ENCODE assay signal across 17 cellular contexts in genomic region chr12:123071401-123072304, GRCh38.
DNase-seq lines count a peak whose midpoint lies in the region; ATAC-seq and TF ChIP-seq lines count a peak whose summit lies in the region.
"Had no signal": no experiment of that assay in that cellular context is flagged by ENCODE, and none has a peak within 500 bp of the region (broad histone marks: within the 10 kb centered on the region; RNA-seq: fewer than 3 reads in every experiment).

No MANE protein-coding gene starts in this region.

- no peak overlapping the region for H2BK120ac ChIP-seq in mesenchymal stem cell (ENCODE audit: low read depth, low read length)

- H3K9ac ChIP-seq in rectal smooth muscle tissue (ENCODE audit: low read length) (no peak overlapping the region), mesenchymal stem cell (ENCODE audit: low read length) (no peak overlapping the region)

- H3K4me1 ChIP-seq in CD4-positive, CD25-positive, alpha-beta regulatory T cell (ENCODE audit: control insufficient read depth, insufficient read depth, low read length, poor library complexity, severe bottlenecking) = peaks cover 46% of the 10 kb centered on the region
- H3K4me1 ChIP-seq in right atrium auricular region = peaks cover 0 to 78% of the 10 kb centered on the region in 2 donors
- H3K4me1 ChIP-seq in rectal smooth muscle tissue (ENCODE audit: control insufficient read depth, insufficient read depth, low read length) = peaks cover 41% of the 10 kb centered on the region
- peaks cover 19% of the 10 kb centered on the region for H3K4me1 ChIP-seq in mesenchymal stem cell (ENCODE audit: control insufficient read depth, insufficient read depth, low read depth, low read length)

- H3K18ac ChIP-seq in mesenchymal stem cell (ENCODE audit: low read depth in 1 of 2, low read length in 2 of 2) = peak overlapping the region in 1 of 2 experiments; percentile 7

- H3K27me3 ChIP-seq in CD4-positive, CD25-positive, alpha-beta regulatory T cell (ENCODE audit: control insufficient read depth, insufficient read depth, low read length) = no peaks in the 10 kb centered on the region
- H3K27me3 ChIP-seq in right atrium auricular region (no peaks in the 10 kb centered on the region), rectal smooth muscle tissue (ENCODE audit: control insufficient read depth, insufficient read depth, low read length) (no peaks in the 10 kb centered on the region), mesenchymal stem cell (ENCODE audit: control insufficient read depth in 1 of 2, insufficient read depth in 1 of 2, low read length in 2 of 2) (no peaks in the 10 kb centered on the region)

- H4K91ac ChIP-seq in mesenchymal stem cell (ENCODE audit: low read length) = no peak overlapping the region

- H3K36me3 Mint-ChIP-seq in CD4-positive, CD25-positive, alpha-beta regulatory T cell = no peaks in the 10 kb centered on the region
- H3K36me3 Mint-ChIP-seq: naive B cell had no signal

- peaks cover 4% of the 10 kb centered on the region for H3K27me3 Mint-ChIP-seq in CD4-positive, CD25-positive, alpha-beta regulatory T cell
- H3K27me3 Mint-ChIP-seq: naive B cell had no signal

- 96% methylated on average over 17 of the region's 18 CpGs for WGBS in mesenchymal stem cell

- no peak overlapping the region for H2AFZ ChIP-seq in mesenchymal stem cell (ENCODE audit: low read depth, low read length)

- no peaks in the 10 kb centered on the region for H3K36me3 ChIP-seq in CD4-positive, CD25-positive, alpha-beta regulatory T cell (ENCODE audit: control insufficient read depth, insufficient read depth, low read length)
- H3K36me3 ChIP-seq in right atrium auricular region = no peaks in the 10 kb centered on the region
- H3K36me3 ChIP-seq in rectal smooth muscle tissue (ENCODE audit: control insufficient read depth, insufficient read depth, low read length) = no peaks in the 10 kb centered on the region
- H3K36me3 ChIP-seq in mesenchymal stem cell (ENCODE audit: control insufficient read depth in 1 of 2, insufficient read depth in 2 of 2, low read depth in 1 of 2, low read length in 2 of 2) = no peaks in the 10 kb centered on the region

- H3K79me1 ChIP-seq in mesenchymal stem cell (replicated peaks; ENCODE audit: low read length, poor library complexity, severe bottlenecking) = peaks cover 32% of the 10 kb centered on the region

- H3K9me3 ChIP-seq in CD4-positive, CD25-positive, alpha-beta regulatory T cell (ENCODE audit: control insufficient read depth in 2 of 2, low read length in 2 of 2) = no peaks in the 10 kb centered on the region
- H3K9me3 ChIP-seq in right atrium auricular region (no peaks in the 10 kb centered on the region), mesenchymal stem cell (ENCODE audit: control insufficient read depth, low read length) (no peaks in the 10 kb centered on the region)

- no peak overlapping the region for H3K4ac ChIP-seq in mesenchymal stem cell (ENCODE audit: low read depth in 1 of 2, low read length in 2 of 2)

- H3K4me3 ChIP-seq in CD4-positive, CD25-positive, alpha-beta regulatory T cell (ENCODE audit: low read depth, low read length) = no peak overlapping the region
- no peak overlapping the region for H3K4me3 ChIP-seq in right atrium auricular region
- H3K4me3 ChIP-seq in rectal smooth muscle tissue (ENCODE audit: low read length) = no peak overlapping the region
- no peak overlapping the region for H3K4me3 ChIP-seq in mesenchymal stem cell (ENCODE audit: insufficient read depth in 1 of 2, low read depth in 1 of 2, low read length in 2 of 2)

- no peak overlapping the region for H2AK5ac ChIP-seq in mesenchymal stem cell (ENCODE audit: low read length, severe bottlenecking)

- H3K4me3 Mint-ChIP-seq in CD4-positive, CD25-positive, alpha-beta regulatory T cell = peak overlapping the region in 3 of 4 donors; percentile 12 to 61 (median 19)
- H3K4me3 Mint-ChIP-seq: naive B cell had no signal

- no peak overlapping the region for H3K23ac ChIP-seq in mesenchymal stem cell (ENCODE audit: low read length in 2 of 2)

- no peak overlapping the region for H4K8ac ChIP-seq in mesenchymal stem cell (ENCODE audit: low read length)

- no peak overlapping the region for H2BK5ac ChIP-seq in mesenchymal stem cell (ENCODE audit: low read depth, low read length, poor library complexity, severe bottlenecking)

- no peak overlapping the region for H3K4me2 ChIP-seq in mesenchymal stem cell (ENCODE audit: low read length, poor library complexity, severe bottlenecking)

- TF ChIP-seq CTCF in right atrium auricular region (IDR thresholded peaks at IDR 0.05) = no peak

- H2BK15ac ChIP-seq in mesenchymal stem cell (ENCODE audit: low read depth, poor library complexity, severe bottlenecking) = no peak overlapping the region

- H3K27ac Mint-ChIP-seq in CD4-positive, CD25-positive, alpha-beta regulatory T cell = peak overlapping the region in 1 of 3 donors; percentile 44

- no peak for ATAC-seq in CD4-positive, CD25-positive, alpha-beta regulatory T cell (ENCODE audit: low read depth in 2 of 2)
- ATAC-seq: Panc1 had no signal

- no peak overlapping the region for H2BK12ac ChIP-seq in mesenchymal stem cell (ENCODE audit: low read length in 2 of 2)

- no peak for DNase-seq in CD4-positive, CD25-positive, alpha-beta regulatory T cell
- DNase-seq in NCI-H345 treated with DMSO at 0.1 percent for 48 hours (lab: John Stamatoyannopoulos, UW; ENCODE audit: unreplicated experiment) (peak; percentile 86), right atrium auricular region (ENCODE audit: low spot score) (peak; percentile 76), mesenchymal stem cell (no peak), NAMALWA (ENCODE audit: low spot score) (no peak), hepatic stellate cell (ENCODE audit: low spot score) (no peak), iPS-NIHi7 (ENCODE audit: extremely low spot score) (no peak)
- DNase-seq: activated naive CD4-positive, alpha-beta T cell; effector CD8-positive, alpha-beta T cell; HCEC 1CT; kidney; naive B cell; NCI-H446 treated with DMSO at 0.1 percent for 48 hours; stimulated activated CD4-positive, alpha-beta T cell treated with anti-CD3 and anti-CD28 coated beads, Interleukin-12 subunit alpha, Interleukin-12 subunit beta, amount 100 ng/mL, for 4 hours had no signal

- peaks cover 5 to 84% (median 36%) of the 10 kb centered on the region in 4 donors for H3K4me1 Mint-ChIP-seq in CD4-positive, CD25-positive, alpha-beta regulatory T cell

- H3K14ac ChIP-seq in mesenchymal stem cell (ENCODE audit: low read length in 2 of 2) = no peak overlapping the region

- no peaks in the 10 kb centered on the region for H3K9me3 Mint-ChIP-seq in CD4-positive, CD25-positive, alpha-beta regulatory T cell
- H3K9me3 Mint-ChIP-seq: naive B cell had no signal

- no peak overlapping the region for H3K27ac ChIP-seq in CD4-positive, CD25-positive, alpha-beta regulatory T cell (ENCODE audit: insufficient read depth, low read length, poor library complexity, severe bottlenecking)
- H3K27ac ChIP-seq in right atrium auricular region (peak overlapping the region; percentile 86 to 88), rectal smooth muscle tissue (ENCODE audit: low read depth, low read length) (peak overlapping the region; percentile 56), mesenchymal stem cell (ENCODE audit: low read length, poor library complexity, severe bottlenecking) (no peak overlapping the region)
- H3K27ac ChIP-seq: VCaP had no signal

Comparison
In these comparisons a context has a peak if more than half of its experiments do, and no peak if none do; other contexts are left out.
1. DNase-seq: peak in NCI-H345 treated with DMSO at 0.1 percent for 48 hours (single experiment) and right atrium auricular region (single experiment); none in CD4-positive, CD25-positive, alpha-beta regulatory T cell (0 of 3), mesenchymal stem cell (single experiment), NAMALWA (single experiment), hepatic stellate cell (single experiment) and iPS-NIHi7 (single experiment).
2. H3K27ac ChIP-seq: peak in right atrium auricular region (2 of 2) and rectal smooth muscle tissue (single experiment); none in CD4-positive, CD25-positive, alpha-beta regulatory T cell (single experiment) and mesenchymal stem cell (single experiment).